28 cellular contexts compared by ENCODE assay signal in the genomic region with DNA sequence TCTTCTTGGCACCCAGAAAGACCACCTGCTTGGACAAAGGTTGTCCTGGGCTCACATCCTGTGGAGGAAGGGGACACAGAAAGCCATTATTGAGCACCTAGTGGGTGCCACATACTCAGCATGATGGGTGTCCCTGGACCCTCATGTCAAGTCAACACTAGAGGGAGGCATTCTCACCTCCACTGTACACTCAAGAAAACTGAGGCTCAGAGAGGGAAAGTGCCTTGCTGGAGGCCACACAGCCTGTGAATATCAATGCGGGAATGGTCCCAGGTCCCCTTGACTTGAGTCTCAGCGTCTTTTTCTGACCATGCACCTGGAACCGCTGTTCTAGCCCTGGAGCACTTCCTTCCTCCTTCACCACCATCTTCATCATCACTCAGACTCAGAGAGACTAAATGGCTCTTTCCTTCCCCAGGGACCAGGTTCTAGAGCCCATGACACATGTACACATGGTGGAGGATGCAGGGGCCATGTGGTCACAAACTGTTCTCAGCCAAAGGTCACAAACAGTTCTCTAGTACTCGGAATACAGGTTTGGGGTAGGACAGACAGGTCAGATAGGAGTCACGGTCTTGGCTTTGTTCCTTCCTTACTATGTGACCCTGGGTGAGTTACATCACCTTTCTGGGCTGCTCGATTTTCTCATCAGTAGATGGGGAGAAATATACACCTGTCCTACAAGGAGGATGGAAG.
DNase-seq lines count a peak whose midpoint lies in the region; ATAC-seq, FAIRE-seq and TF ChIP-seq lines count a peak whose summit lies in the region.
"Had no signal": no experiment of that assay in that cellular context is flagged by ENCODE, and none has a peak within 500 bp of the region (broad histone marks: within the 10 kb centered on the region; RNA-seq: fewer than 3 reads in every experiment).

No MANE protein-coding gene starts in this region.

- intact Hi-C loops in Right ventricle myocardium superior (cut with DNase I) = no loop called here
- intact Hi-C loops in cardiac septum (cut with DNase I) = no loop called here
- intact Hi-C loops in OCI-LY7 (cut with micrococcal nuclease; ENCODE audit: unreplicated experiment) = no loop called here

- TF ChIP-seq POLR2A in erythroblast (IDR thresholded peaks at IDR 0.05; ENCODE audit: low read length) = no peak

- no peaks in the 10 kb centered on the region for H3K4me1 ChIP-seq in OCI-LY7 (ENCODE audit: insufficient read depth, low read length, poor library complexity, severe bottlenecking)
- no peaks in the 10 kb centered on the region for H3K4me1 ChIP-seq in small intestine (ENCODE audit: control insufficient read depth in 2 of 2, insufficient read depth in 1 of 2, low read depth in 1 of 2, low read length in 1 of 2)
- H3K4me1 ChIP-seq: BE2C, left lung, Peyer's patch had no signal

- H3K9me3 ChIP-seq in OCI-LY7 (ENCODE audit: low read length) = no peaks in the 10 kb centered on the region
- no peaks in the 10 kb centered on the region for H3K9me3 ChIP-seq in small intestine (ENCODE audit: control insufficient read depth, low read depth)
- H3K9me3 ChIP-seq: BE2C, body of pancreas, left lung, Peyer's patch, SJCRH30 had no signal

- no peaks in the 10 kb centered on the region for H3K9me2 ChIP-seq in OCI-LY7 (ENCODE audit: insufficient read depth, low read length)

- H3K79me2 ChIP-seq in OCI-LY7 (ENCODE audit: insufficient read depth, low read depth, low read length) = no peaks in the 10 kb centered on the region

- ATAC-seq in Right ventricle myocardium superior (ENCODE audit: poor library complexity) = no peak
- ATAC-seq: activated CD4-positive, CD25-positive, alpha-beta regulatory T cell treated with anti-CD3 and anti-CD28 coated beads, Interleukin-2, amount 50 U/mL, for 24 hours; body of pancreas; left lung; naive thymus-derived CD4-positive, alpha-beta T cell had no signal

- no TSS peak for BruUV-seq in OCI-LY7 (replicated peaks; lab: Mats Ljungman, UMichigan)

- peak; percentile 29; the same call in 1 of the 2 replicates for TF ChIP-seq CTCF in OCI-LY7 (conservative IDR thresholded peaks at IDR 0.05; ENCODE audit: low read length)

- DNase-seq in Right ventricle myocardium superior = peak; percentile 1
- DNase-seq in cardiac septum (ENCODE audit: low spot score) = no peak
- no peak for DNase-seq in OCI-LY7 (ENCODE audit: low spot score)
- peak; percentile 10 to 14 for DNase-seq in erythroblast (lab: John Stamatoyannopoulos, UW)
- DNase-seq in small intestine = no peak
- no peak for DNase-seq in DMS153 treated with DMSO at 0.1 percent for 48 hours (lab: John Stamatoyannopoulos, UW; ENCODE audit: unreplicated experiment)
- no peak for DNase-seq in NCI-H146 (lab: John Stamatoyannopoulos, UW)
- DNase-seq in D341Med (ENCODE audit: low spot score) = no peak
- DNase-seq: activated CD4-positive, alpha-beta memory T cell treated with anti-CD3 and anti-CD28 coated beads, Interleukin-2, amount 10 ng/mL, durations not matched to agents 7 days and 5 days; activated naive CD8-positive, alpha-beta T cell treated with anti-CD3 and anti-CD28 coated beads, Interleukin-2, amount 10 ng/mL, durations not matched to agents 7 days and 5 days; BE2C; body of pancreas; Calu3; cortex of kidney; hypothalamus; naive thymus-derived CD4-positive, alpha-beta T cell; NCI-H1417 treated with DMSO at 0.1 percent for 48 hours; NCI-H510A; Peyer's patch; retina; SJCRH30; substantia nigra; T-helper 1 cell had no signal

- no peak for FAIRE-seq in small intestine (lab: Jason Lieb, UNC)
- FAIRE-seq: A204.1, GM18507, H54 had no signal

- peaks cover 0 to 3% of the 10 kb centered on the region in 2 donors for H3K27me3 ChIP-seq in small intestine (ENCODE audit: control insufficient read depth in 2 of 2, insufficient read depth in 2 of 2, low read length in 2 of 2)
- H3K27me3 ChIP-seq: BE2C, body of pancreas, Peyer's patch had no signal

- H3K4me2 ChIP-seq in OCI-LY7 (ENCODE audit: low read length) = no peak overlapping the region

- CTCF ChIA-PET in OCI-LY7 (lab: Charles Lee; ENCODE audit: unreplicated experiment) = no interaction called here

- H2AFZ ChIP-seq in OCI-LY7 (ENCODE audit: low read length) = no peak overlapping the region

- H3K4me3 ChIP-seq in OCI-LY7 (ENCODE audit: low read depth, low read length, poor library complexity, severe bottlenecking) (no peak overlapping the region), small intestine (ENCODE audit: low read depth in 1 of 2, low read length in 2 of 2) (no peak overlapping the region)
- H3K4me3 ChIP-seq: body of pancreas, left lung, Peyer's patch, SJCRH30 had no signal

- POLR2A ChIA-PET in OCI-LY7 (lab: Charles Lee) = no interaction called here

- H3K27ac ChIP-seq in OCI-LY7 (ENCODE audit: low read depth, low read length, poor library complexity, severe bottlenecking) = no peak overlapping the region
- H3K27ac ChIP-seq in small intestine (ENCODE audit: low read depth in 1 of 2, low read length in 1 of 2) = no peak overlapping the region
- H3K27ac ChIP-seq: body of pancreas, left lung, Peyer's patch, SJCRH30 had no signal

- H4K20me1 ChIP-seq in OCI-LY7 (ENCODE audit: insufficient read depth, low read length) = no peaks in the 10 kb centered on the region

- H3K36me3 ChIP-seq in OCI-LY7 (ENCODE audit: insufficient read depth, low read length) (no peaks in the 10 kb centered on the region), small intestine (ENCODE audit: control insufficient read depth in 2 of 2, insufficient read depth in 2 of 2, low read length in 2 of 2) (no peaks in the 10 kb centered on the region)
- H3K36me3 ChIP-seq: BE2C, left lung, Peyer's patch, SJCRH30 had no signal

- WGBS in small intestine, 3 donors = 61 to 70% (median 62%) methylated on average over 6 of the region's 6 CpGs

Comparison
In these comparisons a context has a peak if more than half of its experiments do, and no peak if none do; other contexts are left out.
1. DNase-seq: peak in Right ventricle myocardium superior (single experiment) and erythroblast (2 of 2); none in cardiac septum (single experiment), OCI-LY7 (single experiment), small intestine (single experiment), DMS153 treated with DMSO at 0.1 percent for 48 hours (single experiment), NCI-H146 (single experiment) and D341Med (single experiment).